ENCODE assay signal across 24 cellular contexts in genomic region chr1:93778457-93778856, GRCh38.
"Had no signal": no experiment of that assay in that cellular context is flagged by ENCODE, and none has a peak within 500 bp of the region (broad histone marks: within the 10 kb centered on the region; RNA-seq: fewer than 3 reads in every experiment).

No MANE protein-coding gene starts in this region.

- H3K27ac Mint-ChIP-seq: activated CD8-positive, alpha-beta T cell treated with anti-CD3 and anti-CD28 coated beads, Interleukin-2, amount 10 ng/mL, durations not matched to agents 7 days and 5 days; activated naive CD4-positive, alpha-beta T cell treated with anti-CD3 and anti-CD28 coated beads, Interleukin-2, amount 50 U/mL, for 72 hours; brain; T-cell had no signal

- H3K27ac ChIP-seq: cardiac muscle cell, SK-N-MC had no signal

- H3K36me3 Mint-ChIP-seq: activated naive CD4-positive, alpha-beta T cell treated with anti-CD3 and anti-CD28 coated beads, Interleukin-2, amount 50 U/mL, for 72 hours; brain; T-cell had no signal

- H3K4me1 Mint-ChIP-seq: T-cell had no signal

- H3K9me3 Mint-ChIP-seq: T-cell had no signal

- DNase-seq: activated CD4-positive, alpha-beta T cell treated with anti-CD3 and anti-CD28 coated beads for 4 hours; activated CD4-positive, alpha-beta T cell treated with anti-CD3 and anti-CD28 coated beads, Interleukin-2, amount 50 U/mL, for 4 hours; activated CD8-positive, alpha-beta memory T cell treated with anti-CD3 and anti-CD28 coated beads, Interleukin-2, amount 50 U/mL, for 48 hours; activated CD8-positive, alpha-beta T cell treated with anti-CD3 and anti-CD28 coated beads, Interleukin-2, amount 10 ng/mL, durations not matched to agents 7 days and 5 days; activated effector memory CD4-positive, alpha-beta T cell treated with anti-CD3 and anti-CD28 coated beads, Interleukin-2, amount 50 U/mL, for 16 hours; activated naive CD4-positive, alpha-beta T cell treated with Interleukin-2 at 50 U/mL for 16 hours; activated T-cell treated with anti-CD3 and anti-CD28 coated beads, Interleukin-2, amount 50 U/mL, for 1 hour; Karpas-422; NCI-H1048; NCI-H146; NCI-H187 treated with DMSO at 0.1 percent for 48 hours; NCI-H2107; NCI-H2171 treated with DMSO at 0.1 percent for 48 hours; NCI-H226; NCI-H69; T-cell had no signal

- H3K27me3 Mint-ChIP-seq: brain had no signal

- H3K36me3 ChIP-seq: cardiac muscle cell had no signal

- H3K4me3 Mint-ChIP-seq: activated CD8-positive, alpha-beta T cell treated with anti-CD3 and anti-CD28 coated beads, Interleukin-2, amount 10 ng/mL, durations not matched to agents 7 days and 5 days; brain; T-cell had no signal

- H3K4me3 ChIP-seq: cardiac muscle cell, K562, SK-N-MC had no signal

- FAIRE-seq: astrocyte, K562 had no signal

- ATAC-seq: activated CD4-positive, CD25-positive, alpha-beta regulatory T cell treated with anti-CD3 and anti-CD28 coated beads, Interleukin-2, amount 50 U/mL, for 24 hours; activated CD8-positive, alpha-beta T cell treated with anti-CD3 and anti-CD28 coated beads, Interleukin-2, amount 10 ng/mL, durations not matched to agents 7 days and 5 days; activated naive CD4-positive, alpha-beta T cell treated with anti-CD3 and anti-CD28 coated beads, Interleukin-2, amount 50 U/mL, for 72 hours; K562; Right ventricle myocardium inferior; T-cell had no signal
